Comparison of ENCODE assay signal across 1 cellular context in genomic region chr10:48459270-48460147, GRCh38.
TF ChIP-seq lines count a peak whose summit lies in the region.

No MANE protein-coding gene starts in this region.

TF ChIP-seq in HEK293, 187 proteins besides CTCF, POLR2A, EP300 and RAD21 (continued from another document):
- TF ChIP-seq PRDM1 (tag by site-specific recombination; IDR thresholded peaks at IDR 0.05): no peak
- no peak for TF ChIP-seq ZNF266 (tag by site-specific recombination; IDR thresholded peaks at IDR 0.05; ENCODE audit: low read depth)
- no peak for TF ChIP-seq KLF1 (tag by site-specific recombination; IDR thresholded peaks at IDR 0.05)
TF ChIP-seq in HEK293: peak in this region for 1.
